12 cellular contexts compared by ENCODE assay signal in genomic region chr14:73739174-73739898, GRCh38. TPM values are rescaled to one million over a fixed set of nuclear protein-coding genes. Genes with fewer than 3 reads are reported as not detected.
DNase-seq lines count a peak whose midpoint lies in the region; ATAC-seq, FAIRE-seq and TF ChIP-seq lines count a peak whose summit lies in the region.
"Had no signal": no experiment of that assay in that cellular context is flagged by ENCODE, and none has a peak within 500 bp of the region (broad histone marks: within the 10 kb centered on the region; RNA-seq: fewer than 3 reads in every experiment).

No MANE protein-coding gene starts in this region.

- DNase-seq in NCI-H2227 (lab: John Stamatoyannopoulos, UW; ENCODE audit: unreplicated experiment), result peak; percentile 12
- no peak for DNase-seq in NCI-H2227 treated with DMSO at 0.1 percent for 48 hours (lab: John Stamatoyannopoulos, UW)
- no peak for DNase-seq in body of pancreas
- no peak for DNase-seq in memory B cell (ENCODE audit: low spot score in 2 of 2)
- no peak for DNase-seq in RCC 7860 (ENCODE audit: low spot score)
- no peak for DNase-seq in activated CD4-positive, alpha-beta T cell treated with anti-CD3 and anti-CD28 coated beads, Interleukin-2, amount 50 U/mL, for 4 hours
- no peak for DNase-seq in GM12891 (ENCODE audit: insufficient read length, low spot score)
- DNase-seq: NCI-H510A treated with DMSO at 0.1 percent for 48 hours had no signal

- no peak for TF ChIP-seq CTCF in body of pancreas (IDR thresholded peaks at IDR 0.05)

- H3K4me3 ChIP-seq in body of pancreas (no peak overlapping the region), subcutaneous abdominal adipose tissue (ENCODE audit: low read depth in 1 of 5, low read length in 5 of 5) (no peak overlapping the region)
- H3K4me3 ChIP-seq: A549 had no signal

- no peaks in the 10 kb centered on the region for H3K9me3 ChIP-seq in body of pancreas
- no peaks in the 10 kb centered on the region for H3K9me3 ChIP-seq in subcutaneous abdominal adipose tissue (ENCODE audit: control insufficient read depth in 5 of 5, low read length in 5 of 5)
- H3K9me3 ChIP-seq: A549 had no signal

- peaks cover 37% of the 10 kb centered on the region for H3K4me1 Mint-ChIP-seq in memory B cell

- intact Hi-C loops in body of pancreas (cut with DNase I), result no loop called here

- peaks cover 14% of the 10 kb centered on the region for H3K36me3 Mint-ChIP-seq in memory B cell

- no peak overlapping the region for H3K4me3 Mint-ChIP-seq in memory B cell

- no peaks in the 10 kb centered on the region for H3K27me3 Mint-ChIP-seq in memory B cell

- ATAC-seq in body of pancreas, result no peak
- no peak for ATAC-seq in memory B cell (ENCODE audit: low read depth)
- ATAC-seq: SK-N-SH treated with all-trans-retinoic acid at 6 μM for 48 hours had no signal

- peak overlapping the region; percentile 35 for H3K27ac Mint-ChIP-seq in memory B cell

- no peaks in the 10 kb centered on the region for H3K9me3 Mint-ChIP-seq in memory B cell

- TF ChIP-seq POLR2A in body of pancreas (IDR thresholded peaks at IDR 0.05) (no peak), GM12891 (IDR thresholded peaks at IDR 0.05; ENCODE audit: low read depth, low read length) (no peak)

- H3K27me3 ChIP-seq in body of pancreas (no peaks in the 10 kb centered on the region), subcutaneous abdominal adipose tissue (ENCODE audit: control insufficient read depth in 5 of 5, insufficient read depth in 4 of 5, low read length in 5 of 5) (no peaks in the 10 kb centered on the region)

- 82 to 92% methylated on average over 5 to 21 of the region's 21 CpGs for WGBS in body of pancreas, 2 donors

- H3K9ac ChIP-seq in subcutaneous abdominal adipose tissue (ENCODE audit: low read length in 5 of 5), result peak overlapping the region in 2 of 5 donors; percentile 18 to 63

- FAIRE-seq in RCC 7860 (lab: Jason Lieb, UNC) (no peak), GM12891 (lab: Jason Lieb, UNC) (no peak)
- FAIRE-seq: A549, G401.6 had no signal

- peaks cover 56% of the 10 kb centered on the region for H3K4me1 ChIP-seq in body of pancreas
- peaks cover 26 to 60% (median 55%) of the 10 kb centered on the region in 5 donors for H3K4me1 ChIP-seq in subcutaneous abdominal adipose tissue (ENCODE audit: control insufficient read depth in 5 of 5, insufficient read depth in 5 of 5, low read length in 5 of 5)

- H3K27ac ChIP-seq in body of pancreas (peak overlapping the region in 3 of 4 donors; percentile 71 to 78 (median 75)), subcutaneous abdominal adipose tissue (ENCODE audit: low read depth, low read length) (peak overlapping the region; percentile 85)

- H3K36me3 ChIP-seq in body of pancreas (replicated peaks in 1 of 2; ENCODE audit: insufficient read depth in 1 of 2, low read depth in 2 of 2) (peaks cover 0 to 13% of the 10 kb centered on the region in 2 donors), subcutaneous abdominal adipose tissue (ENCODE audit: control insufficient read depth in 5 of 5, insufficient read depth in 5 of 5, low read length in 5 of 5) (peaks cover 3 to 56% (median 43%) of the 10 kb centered on the region in 5 donors)

TF ChIP-seq in GM12891, 5 proteins besides CTCF, POLR2A, EP300 and RAD21:
- TF ChIP-seq SPI1 (IDR thresholded peaks at IDR 0.05; ENCODE audit: low read depth, low read length) (no peak), POLR2AphosphoS5 (IDR thresholded peaks at IDR 0.05; ENCODE audit: low read depth, low read length) (no peak), TAF1 (IDR thresholded peaks at IDR 0.05; ENCODE audit: low read depth, low read length) (no peak), POU2F2 (IDR thresholded peaks at IDR 0.05; ENCODE audit: low read depth, low read length) (no peak), PAX5 (IDR thresholded peaks at IDR 0.05; ENCODE audit: insufficient read depth, low read length, severe bottlenecking) (no peak)
TF ChIP-seq in GM12891: peak in this region for 0.

RNA-seq across cellular contexts. Expression of gene PNMA1, which starts 25.2 kb away (rescaled TPM):
- 1 to 10 TPM; 5.7 to 6.9 TPM for total RNA-seq in body of pancreas
- polyA plus RNA-seq in GM12891 (2012; ENCODE audit: low read depth, missing spikeins), result 18.6 TPM
